15 cellular contexts compared by ENCODE assay signal in genomic region chr1:78355646-78356045, GRCh38.
DNase-seq lines count a peak whose midpoint lies in the region; ATAC-seq and TF ChIP-seq lines count a peak whose summit lies in the region.
"Had no signal": no experiment of that assay in that cellular context is flagged by ENCODE, and none has a peak within 500 bp of the region (broad histone marks: within the 10 kb centered on the region; RNA-seq: fewer than 3 reads in every experiment).

No MANE protein-coding gene starts in this region.

- POLR2A ChIA-PET in CD4-positive, alpha-beta memory T cell (lab: Charles Lee; ENCODE audit: partially characterized antibody) = no interaction called here

- H3K9me3 Mint-ChIP-seq in CD4-positive, alpha-beta memory T cell = peaks cover 0 to 5% (median 0%) of the 10 kb centered on the region in 8 donors

- no peak overlapping the region for H3K27ac ChIP-seq in CD4-positive, alpha-beta memory T cell (ENCODE audit: low read depth, low read length)

- H3K4me3 ChIP-seq in fibroblast of the aortic adventitia (ENCODE audit: low read depth, low read length) = no peak overlapping the region
- no peak overlapping the region for H3K4me3 ChIP-seq in CD4-positive, alpha-beta memory T cell (ENCODE audit: low read length in 2 of 2)

- DNase-seq in GM04504 (ENCODE audit: low read depth) (peak; percentile 18), astrocyte of the hippocampus (ENCODE audit: low read depth, low spot score) (peak; percentile 3), fibroblast of the aortic adventitia (ENCODE audit: low read depth) (peak; percentile 75), sciatic nerve (ENCODE audit: low spot score) (no peak), NCI-H748 treated with DMSO at 0.1 percent for 48 hours (lab: John Stamatoyannopoulos, UW) (no peak)
- DNase-seq in CD4-positive, alpha-beta memory T cell = no peak
- DNase-seq: BE2C, DMS 273 treated with DMSO at 0.1 percent for 48 hours, EL, NCI-H1436 treated with DMSO at 0.1 percent for 48 hours, NCI-H226, NCI-H526 had no signal

- H3K4me1 Mint-ChIP-seq in CD4-positive, alpha-beta memory T cell = no peaks in the 10 kb centered on the region

- H3K4me1 ChIP-seq in CD4-positive, alpha-beta memory T cell (ENCODE audit: insufficient read depth, low read length) = no peaks in the 10 kb centered on the region
- H3K4me1 ChIP-seq: BE2C had no signal

- H3K27me3 ChIP-seq in CD4-positive, alpha-beta memory T cell (ENCODE audit: insufficient read depth, low read length) = no peaks in the 10 kb centered on the region
- H3K27me3 ChIP-seq: BE2C had no signal

- no peaks in the 10 kb centered on the region for H3K36me3 Mint-ChIP-seq in CD4-positive, alpha-beta memory T cell

- peaks cover 0 to 2% of the 10 kb centered on the region in 2 donors for H3K27me3 Mint-ChIP-seq in CD4-positive, alpha-beta memory T cell

- CTCF ChIA-PET in CD4-positive, alpha-beta memory T cell (lab: Charles Lee; ENCODE audit: partially characterized antibody) = no interaction called here

- no peak overlapping the region for H3K4me3 Mint-ChIP-seq in CD4-positive, alpha-beta memory T cell

- no peaks in the 10 kb centered on the region for H3K36me3 ChIP-seq in CD4-positive, alpha-beta memory T cell (ENCODE audit: insufficient read depth, low read length)
- H3K36me3 ChIP-seq: BE2C had no signal

- TF ChIP-seq CTCF in fibroblast of the aortic adventitia (IDR thresholded peaks at IDR 0.05; ENCODE audit: insufficient read depth, low read length) = no peak

- H3K9me3 ChIP-seq in CD4-positive, alpha-beta memory T cell (ENCODE audit: control insufficient read depth in 1 of 2, low read length in 2 of 2) = no peaks in the 10 kb centered on the region
- H3K9me3 ChIP-seq: BE2C had no signal

- ATAC-seq in sciatic nerve (peak; percentile 62), GM18520 (IDR thresholded peaks at IDR 0.05; ENCODE audit: unreplicated experiment) (no peak), GM18519 (IDR thresholded peaks at IDR 0.05; ENCODE audit: low FRiP score, unreplicated experiment) (no peak)
- ATAC-seq: HCT116 had no signal

- intact Hi-C loops in sciatic nerve (cut with DNase I) = no loop called here
- intact Hi-C loops in CD4-positive, alpha-beta memory T cell (cut with micrococcal nuclease) = no loop called here

- H3K27ac Mint-ChIP-seq in CD4-positive, alpha-beta memory T cell = no peak overlapping the region

Comparison
In these comparisons a context has a peak if more than half of its experiments do, and no peak if none do; other contexts are left out.
1. DNase-seq: peak in GM04504 (single experiment), astrocyte of the hippocampus (single experiment) and fibroblast of the aortic adventitia (single experiment); none in sciatic nerve (single experiment), NCI-H748 treated with DMSO at 0.1 percent for 48 hours (single experiment) and CD4-positive, alpha-beta memory T cell (0 of 5).